In the genomic region with DNA sequence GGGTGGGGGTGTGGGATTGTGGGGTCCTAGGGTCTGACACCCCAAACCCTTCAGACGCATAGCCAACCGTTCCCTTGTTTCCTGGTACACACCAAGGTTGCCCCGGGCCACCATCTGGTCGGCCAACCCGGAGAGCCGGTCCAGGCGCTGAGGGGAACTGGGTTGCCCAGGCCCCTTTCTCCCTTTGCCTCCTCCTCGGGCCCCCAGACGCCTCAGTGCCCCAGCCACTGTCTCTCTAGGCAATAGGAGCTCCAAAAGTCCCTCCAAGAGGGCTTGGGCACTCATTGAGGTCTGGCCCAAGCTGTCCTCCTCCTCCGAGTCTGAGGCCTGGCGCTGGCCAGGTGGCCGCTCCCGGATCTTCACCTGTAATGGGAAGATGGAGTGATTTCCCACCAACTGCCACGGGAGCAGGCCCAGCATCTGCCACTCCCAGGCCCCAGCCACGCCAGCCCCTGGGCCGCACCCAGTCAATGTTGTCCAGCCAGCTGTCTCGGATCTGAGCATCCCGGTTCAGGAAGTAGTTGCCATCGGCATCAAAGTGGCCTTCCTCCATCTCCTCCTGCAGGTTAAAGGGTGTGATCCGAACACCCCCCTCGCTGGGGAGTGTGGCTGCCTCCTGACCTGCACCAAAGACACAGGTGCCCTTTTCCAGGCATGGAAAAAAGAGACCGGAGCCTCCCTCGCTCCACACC, we compare ENCODE assay signal across 9 cellular contexts. TPM values are rescaled to one million over a fixed set of nuclear protein-coding genes. Genes with fewer than 3 reads are reported as not detected.
DNase-seq lines count a peak whose midpoint lies in the region; ATAC-seq and TF ChIP-seq lines count a peak whose summit lies in the region.
"Had no signal": no experiment of that assay in that cellular context is flagged by ENCODE, and none has a peak within 500 bp of the region (broad histone marks: within the 10 kb centered on the region; RNA-seq: fewer than 3 reads in every experiment).

No MANE protein-coding gene starts in this region.

- H3K23ac ChIP-seq in neuronal stem cell (ENCODE audit: low read depth, low read length, poor library complexity), result peak overlapping the region; percentile 47

- H4K8ac ChIP-seq in neuronal stem cell (ENCODE audit: low read depth, low read length), result no peak overlapping the region

- H4K91ac ChIP-seq in neuronal stem cell (ENCODE audit: low read depth, low read length, poor library complexity), result no peak overlapping the region

- no peaks in the 10 kb centered on the region for H3K9me3 ChIP-seq in BLaER1 treated with 17β-estradiol and CSF1 and Interleukin-3, amounts not matched to agents 10 nM and 100 nM (replicated peaks in 1 of 11)
- no peaks in the 10 kb centered on the region for H3K9me3 ChIP-seq in MM.1S (replicated peaks; ENCODE audit: insufficient read depth, low read length)
- no peaks in the 10 kb centered on the region for H3K9me3 ChIP-seq in ectodermal cell (ENCODE audit: control insufficient read depth, low read length)
- H3K9me3 ChIP-seq in neuronal stem cell (replicated peaks in 1 of 2; ENCODE audit: control insufficient read depth in 2 of 2, insufficient read depth in 1 of 2, low read depth in 1 of 2, low read length in 2 of 2), result no peaks in the 10 kb centered on the region
- H3K9me3 ChIP-seq: prostate gland had no signal

- no peak overlapping the region for H3K14ac ChIP-seq in neuronal stem cell (ENCODE audit: low read length)

- H3K36me3 ChIP-seq in BLaER1 treated with 17β-estradiol and CSF1 and Interleukin-3, amounts not matched to agents 10 nM and 100 nM, result peaks cover 59 to 71% (median 65%) of the 10 kb centered on the region in 11 experiments
- H3K36me3 ChIP-seq in MM.1S (replicated peaks; ENCODE audit: insufficient read depth, low read length), result peaks cover 2% of the 10 kb centered on the region; the same call in 1 of the 2 replicates
- peaks cover 32% of the 10 kb centered on the region for H3K36me3 ChIP-seq in ectodermal cell (ENCODE audit: control insufficient read depth, insufficient read depth, low read length)
- peaks cover 41 to 61% of the 10 kb centered on the region in 2 donors for H3K36me3 ChIP-seq in neuronal stem cell (replicated peaks in 1 of 2; ENCODE audit: control insufficient read depth in 2 of 2, insufficient read depth in 2 of 2, low read length in 2 of 2)

- H3K9me2 ChIP-seq in MM.1S (replicated peaks; ENCODE audit: insufficient read depth, low read length), result no peaks in the 10 kb centered on the region

- no peak overlapping the region for H3K4ac ChIP-seq in neuronal stem cell (ENCODE audit: low read length)

- in situ Hi-C loops in GM13976 (cut with MboI; ENCODE audit: low sequenced_read_pairs, unreplicated experiment), result no loop called here

- peak overlapping the region; percentile 78 to 100 (median 98) for H3K4me3 ChIP-seq in BLaER1 treated with 17β-estradiol and CSF1 and Interleukin-3, amounts not matched to agents 10 nM and 100 nM
- H3K4me3 ChIP-seq in MM.1S (ENCODE audit: low read length), result peak overlapping the region; percentile 87
- H3K4me3 ChIP-seq in ectodermal cell (ENCODE audit: insufficient read depth, low read depth, low read length), result peak overlapping the region; percentile 97
- H3K4me3 ChIP-seq in neuronal stem cell (ENCODE audit: low read length in 2 of 2), result peak overlapping the region in 1 of 2 donors; percentile 86

- H4K20me1 ChIP-seq in BLaER1 treated with 17β-estradiol and CSF1 and Interleukin-3, amounts not matched to agents 10 nM and 100 nM, result peaks cover 4 to 64% (median 24%) of the 10 kb centered on the region in 11 experiments; a peak in 17 of 22 replicates
- no peaks in the 10 kb centered on the region for H4K20me1 ChIP-seq in MM.1S (ENCODE audit: insufficient read depth, low read length)

- H2AFZ ChIP-seq in MM.1S (ENCODE audit: low read length) (no peak overlapping the region), neuronal stem cell (ENCODE audit: low read length) (no peak overlapping the region)

- peaks cover 45% of the 10 kb centered on the region for H3K79me2 ChIP-seq in MM.1S (ENCODE audit: low read length)

- peak overlapping the region; percentile 77 to 96 (median 93) for H3K4me2 ChIP-seq in BLaER1 treated with 17β-estradiol and CSF1 and Interleukin-3, amounts not matched to agents 10 nM and 100 nM
- peak overlapping the region; percentile 77 for H3K4me2 ChIP-seq in MM.1S (ENCODE audit: low read depth, low read length)
- H3K4me2 ChIP-seq in neuronal stem cell (ENCODE audit: insufficient read depth, low read length, poor library complexity, severe bottlenecking), result no peak overlapping the region

- H3F3A ChIP-seq in MM.1S (ENCODE audit: insufficient read depth, low read length), result peaks cover 9% of the 10 kb centered on the region

- no peaks in the 10 kb centered on the region for H3K27me3 ChIP-seq in BLaER1 treated with 17β-estradiol and CSF1 and Interleukin-3, amounts not matched to agents 10 nM and 100 nM
- H3K27me3 ChIP-seq in MM.1S (replicated peaks; ENCODE audit: insufficient read depth, low read length) (no peaks in the 10 kb centered on the region), ectodermal cell (ENCODE audit: control insufficient read depth, insufficient read depth, low read length, poor library complexity, severe bottlenecking) (no peaks in the 10 kb centered on the region), neuronal stem cell (ENCODE audit: control insufficient read depth in 3 of 3, insufficient read depth in 3 of 3, low read depth in 1 of 3, low read length in 3 of 3) (no peaks in the 10 kb centered on the region)

- TF ChIP-seq CTCF in MM.1S (IDR thresholded peaks at IDR 0.05; ENCODE audit: low read length) (no peak), GM13976 (IDR thresholded peaks at IDR 0.05; ENCODE audit: borderline replicate concordance, control extremely low read depth, extremely low read depth, insufficient read depth, missing control alignments) (no peak)

- H3K4me1 ChIP-seq in BLaER1 treated with 17β-estradiol and CSF1 and Interleukin-3, amounts not matched to agents 10 nM and 100 nM, result peaks cover 53 to 81% (median 65%) of the 10 kb centered on the region in 10 experiments
- H3K4me1 ChIP-seq in MM.1S (ENCODE audit: low read length), result peaks cover 23% of the 10 kb centered on the region
- no peaks in the 10 kb centered on the region for H3K4me1 ChIP-seq in ectodermal cell (ENCODE audit: control insufficient read depth, insufficient read depth, low read length)
- H3K4me1 ChIP-seq in neuronal stem cell (ENCODE audit: control insufficient read depth in 2 of 2, insufficient read depth in 1 of 2, low read depth in 1 of 2, low read length in 2 of 2), result peaks cover 8 to 10% of the 10 kb centered on the region in 2 donors

- H3K79me1 ChIP-seq in neuronal stem cell (ENCODE audit: low read depth, low read length), result peaks cover 14% of the 10 kb centered on the region

- no peak overlapping the region for H3K18ac ChIP-seq in neuronal stem cell (ENCODE audit: low read length)

- DNase-seq in MM.1S, result no peak
- no peak for DNase-seq in neuronal stem cell (ENCODE audit: low spot score)
- no peak for DNase-seq in NOMO-1 treated with DMSO at 0.1 percent for 48 hours (lab: John Stamatoyannopoulos, UW; ENCODE audit: unreplicated experiment)
- DNase-seq in GM13976 (ENCODE audit: low spot score), result no peak

- peak overlapping the region in 8 of 11 experiments; percentile 82 to 93 (median 91); a peak in 10 of 22 replicates for H3K27ac ChIP-seq in BLaER1 treated with 17β-estradiol and CSF1 and Interleukin-3, amounts not matched to agents 10 nM and 100 nM
- H3K27ac ChIP-seq in MM.1S (ENCODE audit: low read length) (no peak overlapping the region), ectodermal cell (ENCODE audit: insufficient read depth, low read depth, low read length, poor library complexity, severe bottlenecking) (no peak overlapping the region), neuronal stem cell (replicated peaks; ENCODE audit: low read length) (no peak overlapping the region)

- peak overlapping the region; percentile 2 for H2AK5ac ChIP-seq in neuronal stem cell (ENCODE audit: low read depth, low read length)

- WGBS in ectodermal cell, 2 experiments, result 94 to 95% methylated on average over 23 of the region's 23 CpGs
- no CpG with 5 or more reads among the region's 23 CpGs for WGBS in neuronal stem cell (ENCODE audit: extremely low coverage in 2 of 2, insufficient read length in 2 of 2, insufficient replicate concordance in 1 of 2), 2 donors

- no peak overlapping the region for H2BK15ac ChIP-seq in neuronal stem cell (ENCODE audit: low read length)

- peak overlapping the region; percentile 87 to 96 (median 93) for H3K9ac ChIP-seq in BLaER1 treated with 17β-estradiol and CSF1 and Interleukin-3, amounts not matched to agents 10 nM and 100 nM
- H3K9ac ChIP-seq in MM.1S (ENCODE audit: low read length), result peak overlapping the region; percentile 93; the same call in 1 of the 2 replicates
- H3K9ac ChIP-seq in neuronal stem cell (ENCODE audit: low read depth, low read length, poor library complexity), result no peak overlapping the region

- ATAC-seq in HG03469 (IDR thresholded peaks at IDR 0.05; ENCODE audit: unreplicated experiment), result no peak
- no peak for ATAC-seq in GM21360 (IDR thresholded peaks at IDR 0.05; ENCODE audit: unreplicated experiment)

- H2BK5ac ChIP-seq in neuronal stem cell (ENCODE audit: low read length), result no peak overlapping the region

- no peak overlapping the region for H2BK120ac ChIP-seq in neuronal stem cell (ENCODE audit: low read depth, low read length)

- no peak overlapping the region for H2BK12ac ChIP-seq in neuronal stem cell (ENCODE audit: low read length)

RNA-seq across cellular contexts. Expression of a gene that starts 1.5 kb away (rescaled TPM):
- 60.2 TPM for polyA plus RNA-seq in ectodermal cell (2013, experiment 1 of 4)
- polyA plus RNA-seq in ectodermal cell (2013, experiment 2 of 4), result 64.8 TPM
- polyA plus RNA-seq in ectodermal cell (2013, experiment 3 of 4), result 36.5 TPM
- polyA plus RNA-seq in ectodermal cell (2013, experiment 4 of 4), result 40.4 TPM
- 31.1 TPM for polyA plus RNA-seq in neuronal stem cell (2013, experiment 1 of 2)
- polyA plus RNA-seq in neuronal stem cell (2013, experiment 2 of 2), result 30.6 TPM

RNA-seq across cellular contexts. Expression of a gene that starts 16.7 kb away (rescaled TPM):
- 30.9 TPM for polyA plus RNA-seq in ectodermal cell (2013, experiment 1 of 4)
- 31.5 TPM for polyA plus RNA-seq in ectodermal cell (2013, experiment 2 of 4)
- polyA plus RNA-seq in ectodermal cell (2013, experiment 3 of 4), result 26.0 TPM
- 27.4 TPM for polyA plus RNA-seq in ectodermal cell (2013, experiment 4 of 4)
- polyA plus RNA-seq in neuronal stem cell (2013, experiment 1 of 2), result 18.4 TPM
- polyA plus RNA-seq in neuronal stem cell (2013, experiment 2 of 2), result 16.8 TPM

RNA-seq across cellular contexts. Expression of a gene that starts 21.0 kb away (rescaled TPM):
- polyA plus RNA-seq in ectodermal cell (2013, experiment 1 of 4), result 3.6 TPM
- polyA plus RNA-seq in ectodermal cell (2013, experiment 2 of 4), result 2.8 TPM
- 0.75 TPM for polyA plus RNA-seq in ectodermal cell (2013, experiment 3 of 4)
- polyA plus RNA-seq in ectodermal cell (2013, experiment 4 of 4), result 1.5 TPM
- 4.7 TPM for polyA plus RNA-seq in neuronal stem cell (2013, experiment 1 of 2)
- 4.6 TPM for polyA plus RNA-seq in neuronal stem cell (2013, experiment 2 of 2)

RNA-seq across cellular contexts. Expression of a gene that starts 28.8 kb away (rescaled TPM):
- polyA plus RNA-seq in ectodermal cell (2013, experiment 1 of 4), result 3.1 TPM
- polyA plus RNA-seq in ectodermal cell (2013, experiment 2 of 4), result 2.3 TPM
- polyA plus RNA-seq in ectodermal cell (2013, experiment 3 of 4), result 3.8 TPM
- polyA plus RNA-seq in ectodermal cell (2013, experiment 4 of 4), result 4.1 TPM
- 3.9 TPM for polyA plus RNA-seq in neuronal stem cell (2013, experiment 1 of 2)
- 3.4 TPM for polyA plus RNA-seq in neuronal stem cell (2013, experiment 2 of 2)

RNA-seq across cellular contexts. Expression of a gene that starts 41.6 kb away (rescaled TPM):
- polyA plus RNA-seq in ectodermal cell (2013, experiment 1 of 4), result 45.3 TPM
- polyA plus RNA-seq in ectodermal cell (2013, experiment 2 of 4), result 53.1 TPM
- polyA plus RNA-seq in ectodermal cell (2013, experiment 3 of 4), result 34.0 TPM
- 39.1 TPM for polyA plus RNA-seq in ectodermal cell (2013, experiment 4 of 4)
- polyA plus RNA-seq in neuronal stem cell (2013, experiment 1 of 2), result 22.2 TPM
- polyA plus RNA-seq in neuronal stem cell (2013, experiment 2 of 2), result 21.3 TPM

Comparison
In these comparisons a context has a peak if more than half of its experiments do, and no peak if none do; other contexts are left out.
1. H3K27ac ChIP-seq: peak in BLaER1 treated with 17β-estradiol and CSF1 and Interleukin-3, amounts not matched to agents 10 nM and 100 nM (8 of 11); none in MM.1S (single experiment), ectodermal cell (single experiment) and neuronal stem cell (single experiment).